30 cellular contexts compared by ENCODE assay signal in genomic region chr7:40811666-40812065, GRCh38.
"Had no signal": no experiment of that assay in that cellular context is flagged by ENCODE, and none has a peak within 500 bp of the region (broad histone marks: within the 10 kb centered on the region; RNA-seq: fewer than 3 reads in every experiment).

No MANE protein-coding gene starts in this region.

- H3K27ac ChIP-seq: brain microvascular endothelial cell, coronary artery, dorsolateral prefrontal cortex, gastroesophageal sphincter, heart right ventricle had no signal

- H3K4me1 ChIP-seq: gastroesophageal sphincter, heart right ventricle had no signal

- H3K27me3 ChIP-seq: brain microvascular endothelial cell, dorsolateral prefrontal cortex, gastroesophageal sphincter, heart right ventricle had no signal

- H3K4me3 Mint-ChIP-seq: activated CD4-positive, alpha-beta memory T cell treated with anti-CD3 and anti-CD28 coated beads, Interleukin-2, amount 10 ng/mL, durations not matched to agents 7 days and 5 days; activated CD4-positive, alpha-beta T cell treated with anti-CD3 and anti-CD28 coated beads for 36 hours; activated CD4-positive, alpha-beta T cell treated with anti-CD3 and anti-CD28 coated beads, Interleukin-2, amount 10 ng/mL, durations not matched to agents 7 days and 5 days; activated naive CD8-positive, alpha-beta T cell; activated T-cell treated with anti-CD3 and anti-CD28 coated beads, Interleukin-2, amount 50 U/mL, for 24 hours; activated T-helper 17 cell treated with anti-CD3 and anti-CD28 coated beads, Interleukin-2, amount 50 U/mL, for 72 hours; central memory CD8-positive, alpha-beta T cell; dendritic cell treated with granulocyte-macrophage colony-stimulating factor and Interleukin-4, amounts not matched to agents 40 ng/mL and 50 ng/mL, for 4 days; endodermal cell had no signal

- H3K4me3 ChIP-seq: coronary artery, dorsolateral prefrontal cortex, gastroesophageal sphincter, heart right ventricle had no signal

- H3K27me3 Mint-ChIP-seq: activated CD4-positive, alpha-beta memory T cell treated with anti-CD3 and anti-CD28 coated beads, Interleukin-2, amount 10 ng/mL, durations not matched to agents 7 days and 5 days; activated CD4-positive, alpha-beta T cell treated with anti-CD3 and anti-CD28 coated beads for 36 hours; activated CD4-positive, alpha-beta T cell treated with anti-CD3 and anti-CD28 coated beads, Interleukin-2, amount 10 ng/mL, durations not matched to agents 7 days and 5 days; activated naive CD8-positive, alpha-beta T cell; activated T-cell treated with anti-CD3 and anti-CD28 coated beads, Interleukin-2, amount 50 U/mL, for 24 hours; activated T-helper 17 cell treated with anti-CD3 and anti-CD28 coated beads, Interleukin-2, amount 50 U/mL, for 72 hours; central memory CD8-positive, alpha-beta T cell; dendritic cell treated with granulocyte-macrophage colony-stimulating factor and Interleukin-4, amounts not matched to agents 40 ng/mL and 50 ng/mL, for 4 days had no signal

- DNase-seq: activated CD4-positive, alpha-beta memory T cell treated with anti-CD3 and anti-CD28 coated beads, Interleukin-2, amount 10 ng/mL, durations not matched to agents 7 days and 5 days; activated CD4-positive, alpha-beta T cell treated with anti-CD3 and anti-CD28 coated beads for 36 hours; activated CD4-positive, alpha-beta T cell treated with anti-CD3 and anti-CD28 coated beads, Interleukin-2, amount 10 ng/mL, durations not matched to agents 7 days and 5 days; activated CD4-positive, alpha-beta T cell treated with anti-CD3 and anti-CD28 coated beads, Interleukin-2, amount 50 U/mL, for 4 hours; activated CD4-positive, CD25-positive, alpha-beta regulatory T cell; activated CD4-positive, CD25-positive, alpha-beta regulatory T cell treated with anti-CD3 and anti-CD28 coated beads, Interleukin-2, amount 50 U/mL, for 72 hours; activated CD8-positive, alpha-beta memory T cell treated with anti-CD3 and anti-CD28 coated beads, Interleukin-2, amount 50 U/mL, for 48 hours; activated effector memory CD4-positive, alpha-beta T cell treated with Interleukin-2 at 50 U/mL for 16 hours; activated gamma-delta T cell treated with Interleukin-2 at 50 U/mL for 16 hours; activated naive CD4-positive, alpha-beta T cell treated with anti-CD3 and anti-CD28 coated beads, Interleukin-2, amount 50 U/mL, for 16 hours; activated naive CD4-positive, alpha-beta T cell treated with Interleukin-2 at 50 U/mL for 16 hours; activated T-cell treated with anti-CD3 and anti-CD28 coated beads for 4 hours; activated T-cell treated with anti-CD3 and anti-CD28 coated beads, Interleukin-2, amount 50 U/mL, for 24 hours; amniotic stem cell; anterior cingulate cortex; brain microvascular endothelial cell; dorsolateral prefrontal cortex; effector memory CD4-positive, alpha-beta T cell; endodermal cell; foreskin melanocyte; heart right ventricle; T-helper 2 cell had no signal

- H3K36me3 Mint-ChIP-seq: activated naive CD8-positive, alpha-beta T cell had no signal

- FAIRE-seq: bronchial epithelial cell had no signal

- H3K4me1 Mint-ChIP-seq: activated CD4-positive, alpha-beta memory T cell treated with anti-CD3 and anti-CD28 coated beads, Interleukin-2, amount 10 ng/mL, durations not matched to agents 7 days and 5 days; activated CD4-positive, alpha-beta T cell treated with anti-CD3 and anti-CD28 coated beads for 36 hours; activated CD4-positive, alpha-beta T cell treated with anti-CD3 and anti-CD28 coated beads, Interleukin-2, amount 10 ng/mL, durations not matched to agents 7 days and 5 days; activated T-helper 17 cell treated with anti-CD3 and anti-CD28 coated beads, Interleukin-2, amount 50 U/mL, for 72 hours; central memory CD8-positive, alpha-beta T cell; endodermal cell had no signal

- ATAC-seq: activated CD4-positive, alpha-beta T cell treated with anti-CD3 and anti-CD28 coated beads for 36 hours; activated T-helper 17 cell treated with anti-CD3 and anti-CD28 coated beads, Interleukin-2, amount 50 U/mL, for 72 hours; esophagus mucosa; gastroesophageal sphincter; heart right ventricle had no signal

- H3K36me3 ChIP-seq: brain microvascular endothelial cell, gastroesophageal sphincter, heart right ventricle had no signal

- H3K27ac Mint-ChIP-seq: activated CD4-positive, alpha-beta memory T cell treated with anti-CD3 and anti-CD28 coated beads, Interleukin-2, amount 10 ng/mL, durations not matched to agents 7 days and 5 days; activated CD4-positive, alpha-beta T cell treated with anti-CD3 and anti-CD28 coated beads for 36 hours; activated CD4-positive, alpha-beta T cell treated with anti-CD3 and anti-CD28 coated beads, Interleukin-2, amount 10 ng/mL, durations not matched to agents 7 days and 5 days; activated naive CD8-positive, alpha-beta T cell; activated T-cell treated with anti-CD3 and anti-CD28 coated beads, Interleukin-2, amount 50 U/mL, for 24 hours; activated T-helper 17 cell treated with anti-CD3 and anti-CD28 coated beads, Interleukin-2, amount 50 U/mL, for 72 hours; dendritic cell treated with granulocyte-macrophage colony-stimulating factor and Interleukin-4, amounts not matched to agents 40 ng/mL and 50 ng/mL, for 4 days; endodermal cell had no signal
